9 cellular contexts compared by ENCODE assay signal in genomic region chr9:94169978-94170377, GRCh38.
A peak's percentile ranks its signal among the peaks of the same experiment; 100 is the strongest.
DNase-seq lines count a peak whose midpoint lies in the region; ATAC-seq and TF ChIP-seq lines count a peak whose summit lies in the region.
"Had no signal": no experiment of that assay in that cellular context is flagged by ENCODE, and none has a peak within 500 bp of the region (broad histone marks: within the 10 kb centered on the region; RNA-seq: fewer than 3 reads in every experiment).

No MANE protein-coding gene starts in this region.

- no peaks in the 10 kb centered on the region for H3K9me3 ChIP-seq in OCI-LY3 (ENCODE audit: insufficient read depth, low read length)
- H3K9me3 ChIP-seq in endocrine pancreas (ENCODE audit: control insufficient read depth, low read length): no peaks in the 10 kb centered on the region

- peak overlapping the region; percentile 27 for H3K4me2 ChIP-seq in OCI-LY3 (ENCODE audit: low read length)

- TF ChIP-seq CTCF in GM06990 (IDR thresholded peaks at IDR 0.05; ENCODE audit: insufficient read depth, low read length, poor library complexity, severe bottlenecking) (no peak), OCI-LY3 (IDR thresholded peaks at IDR 0.05; ENCODE audit: low read depth, low read length) (no peak), retinal pigment epithelial cell (conservative IDR thresholded peaks at IDR 0.05; ENCODE audit: low read depth, low read length) (no peak)

- peaks cover 63% of the 10 kb centered on the region for H3K4me1 ChIP-seq in OCI-LY3 (ENCODE audit: low read length)
- H3K4me1 ChIP-seq in endocrine pancreas (ENCODE audit: control insufficient read depth, insufficient read depth, low read length): peaks cover 36% of the 10 kb centered on the region

- H3K36me3 ChIP-seq in GM06990 (ENCODE audit: control insufficient read depth, insufficient read depth, low read length) (no peaks in the 10 kb centered on the region; the same call in 1 of the 2 replicates), OCI-LY3 (replicated peaks; ENCODE audit: low read depth, low read length) (peaks cover 28% of the 10 kb centered on the region), endocrine pancreas (ENCODE audit: control insufficient read depth, insufficient read depth, low read length) (no peaks in the 10 kb centered on the region)

- peaks cover 76% of the 10 kb centered on the region for H4K20me1 ChIP-seq in OCI-LY3 (ENCODE audit: insufficient read depth, low read length)

- no peak overlapping the region for H3K27ac ChIP-seq in OCI-LY3 (ENCODE audit: low read length)

- peaks cover 86% of the 10 kb centered on the region for H3K79me2 ChIP-seq in OCI-LY3 (ENCODE audit: low read length)

- H3K4me3 ChIP-seq in GM06990 (replicated peaks; ENCODE audit: low read depth, low read length) (peak overlapping the region; percentile 1; the same call in 1 of the 2 replicates), OCI-LY3 (ENCODE audit: low read length) (no peak overlapping the region), endocrine pancreas (ENCODE audit: control insufficient read depth, insufficient read depth, low read length) (peak overlapping the region; percentile 22), retinal pigment epithelial cell (ENCODE audit: low read length) (peak overlapping the region; percentile 90)

- H3K27me3 ChIP-seq in GM06990 (replicated peaks; ENCODE audit: control insufficient read depth, insufficient read depth, low read length) (no peaks in the 10 kb centered on the region), OCI-LY3 (ENCODE audit: low read depth, low read length) (no peaks in the 10 kb centered on the region), endocrine pancreas (ENCODE audit: control insufficient read depth, insufficient read depth, low read length) (no peaks in the 10 kb centered on the region)

- no peak overlapping the region for H2AFZ ChIP-seq in OCI-LY3 (ENCODE audit: low read depth, low read length)

- ATAC-seq in HG03469 (IDR thresholded peaks at IDR 0.05; ENCODE audit: unreplicated experiment): no peak

- DNase-seq in GM06990 (ENCODE audit: extremely low read depth, insufficient read length) (no peak), retinal pigment epithelial cell (ENCODE audit: low read depth) (no peak), DMS53 treated with DMSO at 0.1 percent for 48 hours (lab: John Stamatoyannopoulos, UW; ENCODE audit: unreplicated experiment) (no peak), NCI-H1048 (lab: John Stamatoyannopoulos, UW) (no peak)
- DNase-seq: activated CD8-positive, alpha-beta memory T cell treated with anti-CD3 and anti-CD28 coated beads, Interleukin-2, amount 50 U/mL, for 48 hours; effector memory CD4-positive, alpha-beta T cell had no signal

- no peak overlapping the region for H3K9ac ChIP-seq in OCI-LY3 (ENCODE audit: low read length)
- H3K9ac ChIP-seq in endocrine pancreas (ENCODE audit: control insufficient read depth, insufficient read depth, low read length): no peak overlapping the region
